ENCODE assay signal across 8 cellular contexts in genomic region chr7:116499168-116500070, GRCh38. TPM values are rescaled to one million over a fixed set of nuclear protein-coding genes. Genes with fewer than 3 reads are reported as not detected.
DNase-seq lines count a peak whose midpoint lies in the region; ATAC-seq and TF ChIP-seq lines count a peak whose summit lies in the region.

CAV2 (plus strand) TSS chr7:116499738; CDS start chr7:116499782, 44 bp downstream.

- TF ChIP-seq CTCF in glutamatergic neuron (IDR thresholded peaks at IDR 0.05; ENCODE audit: partially characterized antibody, unreplicated experiment), result no peak

- ATAC-seq in GM19328 (IDR thresholded peaks at IDR 0.05; ENCODE audit: unreplicated experiment), result peak; percentile 39
- ATAC-seq in GM21786 (IDR thresholded peaks at IDR 0.05; ENCODE audit: unreplicated experiment), result no peak

- no peak within 1 kb of the TSS for H3K27ac Mint-ChIP-seq in glutamatergic neuron (ENCODE audit: unreplicated experiment)

- peaks cover 7% of the 10 kb centered on the region for H3K4me1 Mint-ChIP-seq in glutamatergic neuron (ENCODE audit: low read depth, unreplicated experiment)

- peak within 1 kb of the TSS; percentile 88 for H3K4me3 Mint-ChIP-seq in glutamatergic neuron (ENCODE audit: unreplicated experiment)

- DNase-seq in Ammon's horn (ENCODE audit: low spot score), result peak; percentile 5
- peak; percentile 89 for DNase-seq in LoVo (ENCODE audit: low spot score)
- peak; percentile 10 for DNase-seq in activated naive CD4-positive, alpha-beta T cell treated with anti-CD3 and anti-CD28 coated beads, Interleukin-2, amount 50 U/mL, for 16 hours
- peak; percentile 56 for DNase-seq in glutamatergic neuron
- no peak for DNase-seq in occipital lobe (lab: John Stamatoyannopoulos, UW)
- no peak for DNase-seq in NCI-H128 (lab: John Stamatoyannopoulos, UW; ENCODE audit: unreplicated experiment)

- no peaks in the 10 kb centered on the region for H3K9me3 Mint-ChIP-seq in glutamatergic neuron (ENCODE audit: unreplicated experiment)

- no peaks in the 10 kb centered on the region for H3K27me3 Mint-ChIP-seq in glutamatergic neuron (ENCODE audit: unreplicated experiment)

- H3K36me3 Mint-ChIP-seq in glutamatergic neuron (ENCODE audit: unreplicated experiment), result no peaks in the 10 kb centered on the region

RNA-seq across cellular contexts. Expression of gene CAV2, which starts in this region (rescaled TPM):
- total RNA-seq in glutamatergic neuron (ENCODE audit: unreplicated experiment) (1.7 TPM), occipital lobe (19.8 TPM)

Comparison
In these comparisons a context has a peak if more than half of its experiments do, and no peak if none do; other contexts are left out.
1. DNase-seq: peak in Ammon's horn (single experiment), LoVo (single experiment), activated naive CD4-positive, alpha-beta T cell treated with anti-CD3 and anti-CD28 coated beads, Interleukin-2, amount 50 U/mL, for 16 hours (single experiment) and glutamatergic neuron (single experiment); none in occipital lobe (single experiment) and NCI-H128 (single experiment).